ENCODE assay signal across 13 cellular contexts in the genomic region with DNA sequence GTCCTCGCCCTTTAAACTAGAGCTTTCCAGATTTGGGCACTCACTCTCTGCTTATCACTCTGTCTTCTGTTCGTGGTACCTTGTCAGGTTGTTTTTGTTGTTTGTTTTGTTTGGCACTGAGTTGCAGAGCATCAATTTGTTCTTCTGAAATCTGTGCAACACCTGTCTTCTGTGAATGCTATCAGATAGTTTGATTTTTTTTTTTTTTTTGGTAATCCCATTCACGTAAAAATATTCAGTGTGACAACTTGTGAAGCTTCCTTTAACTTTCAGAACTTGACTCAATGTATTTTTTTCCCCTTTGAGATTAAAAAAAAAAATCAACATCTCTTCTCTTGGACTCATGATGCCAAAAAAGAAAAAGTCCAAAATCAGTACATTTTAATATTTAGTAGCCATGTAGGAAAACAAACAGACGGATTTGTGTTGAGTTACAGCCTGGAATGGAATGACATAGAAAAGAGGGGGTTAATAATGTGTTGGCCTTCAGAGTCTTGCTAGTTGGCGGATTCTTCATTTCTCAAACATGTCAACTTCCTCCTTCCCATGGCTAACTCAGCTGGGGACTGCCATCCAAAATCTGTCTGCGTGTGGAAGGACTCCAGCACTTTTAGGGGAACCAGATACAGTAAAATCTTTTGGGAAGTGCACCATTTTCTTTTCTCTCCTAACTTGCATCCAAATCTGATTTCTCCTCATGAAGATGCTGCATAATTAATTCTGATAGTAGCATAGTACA. TPM values are rescaled to one million over a fixed set of nuclear protein-coding genes. Genes with fewer than 3 reads are reported as not detected.
DNase-seq lines count a peak whose midpoint lies in the region; ATAC-seq, FAIRE-seq and TF ChIP-seq lines count a peak whose summit lies in the region.
"Had no signal": no experiment of that assay in that cellular context is flagged by ENCODE, and none has a peak within 500 bp of the region (broad histone marks: within the 10 kb centered on the region; RNA-seq: fewer than 3 reads in every experiment).

No MANE protein-coding gene starts in this region.

- H3K27me3 ChIP-seq in heart left ventricle = peaks cover 0 to 28% (median 0%) of the 10 kb centered on the region in 9 donors
- peaks cover 36% of the 10 kb centered on the region for H3K27me3 ChIP-seq in astrocyte (ENCODE audit: insufficient read depth, low read length)
- no peaks in the 10 kb centered on the region for H3K27me3 ChIP-seq in tibial artery
- H3K27me3 ChIP-seq in ovary = no peaks in the 10 kb centered on the region

- H3K9me3 Mint-ChIP-seq in astrocyte (ENCODE audit: unreplicated experiment) = no peaks in the 10 kb centered on the region
- no peaks in the 10 kb centered on the region for H3K9me3 Mint-ChIP-seq in mesothelial cell of epicardium
- H3K9me3 Mint-ChIP-seq: natural killer cell had no signal

- WGBS in heart left ventricle, 4 donors = 56 to 69% (median 59%) methylated on average over 6 of the region's 6 CpGs
- WGBS in ovary, 3 donors = 50 to 57% (median 51%) methylated on average over 6 of the region's 6 CpGs

- ATAC-seq in heart left ventricle = no peak
- ATAC-seq in Right ventricle myocardium superior (ENCODE audit: poor library complexity) = no peak
- ATAC-seq: natural killer cell had no signal

- H3K4me1 Mint-ChIP-seq in astrocyte (ENCODE audit: low read depth, unreplicated experiment) = peaks cover 39% of the 10 kb centered on the region
- H3K4me1 Mint-ChIP-seq in mesothelial cell of epicardium = peaks cover 40% of the 10 kb centered on the region

- no peak for TF ChIP-seq CTCF in heart left ventricle (IDR thresholded peaks at IDR 0.05)
- no peak for TF ChIP-seq CTCF in astrocyte (IDR thresholded peaks at IDR 0.05; ENCODE audit: insufficient read depth, low read depth, low read length)
- TF ChIP-seq CTCF in mesothelial cell of epicardium (IDR thresholded peaks at IDR 0.05; ENCODE audit: unreplicated experiment) = no peak
- no peak for TF ChIP-seq CTCF in tibial artery (IDR thresholded peaks at IDR 0.05)
- no peak for TF ChIP-seq CTCF in ovary (IDR thresholded peaks at IDR 0.05)

- intact Hi-C loops in heart left ventricle (cut with DNase I) (no loop called here), Right ventricle myocardium superior (cut with DNase I) (no loop called here), tibial artery (cut with DNase I; ENCODE audit: low total_unique reads) (no loop called here), ovary (cut with DNase I) (no loop called here)

- peaks cover 0 to 17% (median 7%) of the 10 kb centered on the region in 12 donors for H3K4me1 ChIP-seq in heart left ventricle
- no peaks in the 10 kb centered on the region for H3K4me1 ChIP-seq in astrocyte (ENCODE audit: insufficient read depth, low read length)
- H3K4me1 ChIP-seq in tibial artery = peaks cover 0 to 33% (median 16%) of the 10 kb centered on the region in 4 donors
- peaks cover 3% of the 10 kb centered on the region for H3K4me1 ChIP-seq in ovary (ENCODE audit: insufficient read depth)

- no peaks in the 10 kb centered on the region for H4K20me1 ChIP-seq in astrocyte (ENCODE audit: insufficient read depth, low read length)

- peak overlapping the region; percentile 80 for H2AFZ ChIP-seq in astrocyte (ENCODE audit: low read depth, low read length)

- peak overlapping the region; percentile 96 for H3K4me2 ChIP-seq in astrocyte (ENCODE audit: low read length)

- H3K79me2 ChIP-seq in astrocyte (ENCODE audit: insufficient read depth, low read length) = no peaks in the 10 kb centered on the region

- peak overlapping the region in 1 of 12 donors; percentile 69 for H3K27ac ChIP-seq in heart left ventricle
- H3K27ac ChIP-seq in astrocyte (ENCODE audit: low read depth, low read length) = no peak overlapping the region
- H3K27ac ChIP-seq in tibial artery = peak overlapping the region in 1 of 2 donors; percentile 41
- H3K27ac ChIP-seq in ovary = no peak overlapping the region

- H3K9me3 ChIP-seq in heart left ventricle (no peaks in the 10 kb centered on the region), astrocyte (ENCODE audit: insufficient read depth, low read depth, low read length) (no peaks in the 10 kb centered on the region), tibial artery (no peaks in the 10 kb centered on the region), ovary (no peaks in the 10 kb centered on the region)

- no peak for DNase-seq in heart left ventricle
- no peak for DNase-seq in Right ventricle myocardium superior
- no peak for DNase-seq in astrocyte (ENCODE audit: low read depth)
- no peak for DNase-seq in mesothelial cell of epicardium (ENCODE audit: low spot score in 2 of 2, unreplicated experiment in 2 of 2)
- no peak for DNase-seq in tibial artery
- DNase-seq in nucleus accumbens (lab: John Stamatoyannopoulos, UW) = no peak
- no peak for DNase-seq in DMS79 treated with DMSO at 0.1 percent for 48 hours (lab: John Stamatoyannopoulos, UW)
- no peak for DNase-seq in ovary
- DNase-seq: activated CD4-positive, alpha-beta T cell treated with anti-CD3 and anti-CD28 coated beads for 4 hours; AML-193; natural killer cell; NCI-H187 had no signal

- peaks cover 17% of the 10 kb centered on the region for H3K27me3 Mint-ChIP-seq in astrocyte (ENCODE audit: low read depth, unreplicated experiment)
- H3K27me3 Mint-ChIP-seq in mesothelial cell of epicardium (ENCODE audit: low read depth) = peaks cover 42% of the 10 kb centered on the region

- TF ChIP-seq EP300 in ovary (IDR thresholded peaks at IDR 0.05) = no peak

- H3K36me3 Mint-ChIP-seq in astrocyte (ENCODE audit: low read depth, unreplicated experiment) (peaks cover 6% of the 10 kb centered on the region), mesothelial cell of epicardium (no peaks in the 10 kb centered on the region)

- peak overlapping the region; percentile 69 for H3K9ac ChIP-seq in astrocyte (ENCODE audit: low read length)

- H3K4me3 Mint-ChIP-seq in astrocyte (ENCODE audit: unreplicated experiment) (peak overlapping the region; percentile 98), mesothelial cell of epicardium (peak overlapping the region; percentile 92)

- no peaks in the 10 kb centered on the region for H3K36me3 ChIP-seq in heart left ventricle
- H3K36me3 ChIP-seq in astrocyte (ENCODE audit: insufficient read depth, low read length) = no peaks in the 10 kb centered on the region
- no peaks in the 10 kb centered on the region for H3K36me3 ChIP-seq in tibial artery
- no peaks in the 10 kb centered on the region for H3K36me3 ChIP-seq in ovary

- FAIRE-seq in astrocyte (lab: Jason Lieb, UNC) = no peak
- FAIRE-seq: frontal cortex had no signal

- H3K27ac Mint-ChIP-seq in astrocyte (ENCODE audit: unreplicated experiment) (peak overlapping the region; percentile 36), mesothelial cell of epicardium (no peak overlapping the region)
- H3K27ac Mint-ChIP-seq: natural killer cell had no signal

- peak overlapping the region in 11 of 12 donors; percentile 56 to 93 (median 65) for H3K4me3 ChIP-seq in heart left ventricle
- peak overlapping the region; percentile 61 for H3K4me3 ChIP-seq in astrocyte (ENCODE audit: insufficient read depth, low read depth, low read length)
- H3K4me3 ChIP-seq in tibial artery = peak overlapping the region; percentile 56 to 82
- no peak overlapping the region for H3K4me3 ChIP-seq in ovary

- no peak for TF ChIP-seq POLR2A in heart left ventricle (IDR thresholded peaks at IDR 0.05)
- no peak for TF ChIP-seq POLR2A in ovary (IDR thresholded peaks at IDR 0.05)

RNA-seq across cellular contexts. Expression of a gene that starts 1.6 kb away (rescaled TPM):
- total RNA-seq in heart left ventricle (1 to 10 TPM; 1.3 to 4.6 (median 3.0) TPM), Right ventricle myocardium superior (1.9 TPM), astrocyte (28.7 and 41.6 TPM in 2 replicates), mesothelial cell of epicardium (11.9 to 14.9 TPM (median 13.1 TPM) in 3 replicates), ovary (1 to 10 TPM; 1.7 to 3.1 (median 2.6) TPM)
- polyA plus RNA-seq in heart left ventricle (1 to 10 TPM in 1 of 2 donors, under 1 TPM in 1; 0.65 to 3.1 TPM), ovary (1 to 10 TPM; 2.0 to 7.0 TPM)
